36 cellular contexts compared by ENCODE assay signal in genomic region chr5:180557201-180557809, GRCh38. TPM values are rescaled to one million over a fixed set of nuclear protein-coding genes. Genes with fewer than 3 reads are reported as not detected.
DNase-seq lines count a peak whose midpoint lies in the region; ATAC-seq, FAIRE-seq and TF ChIP-seq lines count a peak whose summit lies in the region.
"Had no signal": no experiment of that assay in that cellular context is flagged by ENCODE, and none has a peak within 500 bp of the region (broad histone marks: within the 10 kb centered on the region; RNA-seq: fewer than 3 reads in every experiment).

No MANE protein-coding gene starts in this region.

- DNase-seq in activated CD8-positive, alpha-beta T cell treated with anti-CD3 and anti-CD28 coated beads for 36 hours, result no peak
- DNase-seq in activated CD8-positive, alpha-beta T cell treated with anti-CD3 and anti-CD28 coated beads, Interleukin-2, amount 10 ng/mL, durations not matched to agents 7 days and 5 days, result no peak
- DNase-seq in HCEC 1CT (peak; percentile 4), astrocyte (ENCODE audit: low read depth) (no peak), NCI-H1048 (lab: John Stamatoyannopoulos, UW) (no peak), SKM-1 treated with dmso at 0.1 percent for 144 hours (lab: John Stamatoyannopoulos, UW; ENCODE audit: unreplicated experiment) (no peak), NCI-H2171 (lab: John Stamatoyannopoulos, UW) (no peak)
- DNase-seq in stimulated activated effector memory CD8-positive, alpha-beta T cell treated with anti-CD3 and anti-CD28 coated beads, Interleukin-12 subunit alpha, Interleukin-12 subunit beta, amount 100 ng/mL, for 72 hours (ENCODE audit: low spot score in 2 of 2), result no peak
- DNase-seq: 8988T; activated CD8-positive, alpha-beta memory T cell treated with anti-CD3 and anti-CD28 coated beads for 24 hours; activated naive CD4-positive, alpha-beta T cell treated with anti-CD3 and anti-CD28 coated beads for 36 hours; AML-193; anterior cingulate cortex; CD4-positive, alpha-beta memory T cell; colonic mucosa; effector CD8-positive, alpha-beta T cell; glutamatergic neuron; NCI-H446 treated with DMSO at 0.1 percent for 48 hours; NCI-H774; nephron progenitor cell; SHP77 treated with DMSO at 0.1 percent for 48 hours; sigmoid colon; stimulated activated CD4-positive, alpha-beta T cell treated with anti-CD3 and anti-CD28 coated beads, Interleukin-4, amount 100 ng/mL, for 1 hour had no signal

- no peak for TF ChIP-seq CTCF in activated CD8-positive, alpha-beta T cell treated with anti-CD3 and anti-CD28 coated beads for 36 hours (IDR thresholded peaks at IDR 0.05)
- no peak for TF ChIP-seq CTCF in astrocyte (IDR thresholded peaks at IDR 0.05; ENCODE audit: insufficient read depth, low read depth, low read length)

- peaks cover 49% of the 10 kb centered on the region for H3K79me2 ChIP-seq in astrocyte (ENCODE audit: insufficient read depth, low read length)

- no peaks in the 10 kb centered on the region for H3K9me3 ChIP-seq in astrocyte (ENCODE audit: insufficient read depth, low read depth, low read length)
- H3K9me3 ChIP-seq: colonic mucosa, sigmoid colon had no signal

- H3K27me3 Mint-ChIP-seq in activated CD8-positive, alpha-beta T cell treated with anti-CD3 and anti-CD28 coated beads for 36 hours, result no peaks in the 10 kb centered on the region
- no peaks in the 10 kb centered on the region for H3K27me3 Mint-ChIP-seq in activated CD8-positive, alpha-beta T cell treated with anti-CD3 and anti-CD28 coated beads, Interleukin-2, amount 10 ng/mL, durations not matched to agents 7 days and 5 days (ENCODE audit: low read depth)
- H3K27me3 Mint-ChIP-seq in astrocyte (ENCODE audit: low read depth, unreplicated experiment), result no peaks in the 10 kb centered on the region
- H3K27me3 Mint-ChIP-seq: CD4-positive, alpha-beta memory T cell had no signal

- no peak overlapping the region for H3K4me3 ChIP-seq in astrocyte (ENCODE audit: insufficient read depth, low read depth, low read length)
- H3K4me3 ChIP-seq: colonic mucosa, GM12878, sigmoid colon had no signal

- FAIRE-seq in astrocyte (lab: Jason Lieb, UNC), result no peak
- FAIRE-seq: GM12878, RCC 7860 had no signal

- H3K36me3 ChIP-seq in astrocyte (ENCODE audit: insufficient read depth, low read length), result peaks cover 8% of the 10 kb centered on the region
- H3K36me3 ChIP-seq: colonic mucosa had no signal

- intact Hi-C loops in activated CD8-positive, alpha-beta T cell treated with anti-CD3 and anti-CD28 coated beads for 36 hours (cut with micrococcal nuclease), result no loop called here

- H3K27me3 ChIP-seq in astrocyte (ENCODE audit: insufficient read depth, low read length), result no peaks in the 10 kb centered on the region
- H3K27me3 ChIP-seq: colonic mucosa, sigmoid colon had no signal

- peak; percentile 49 for ATAC-seq in activated CD8-positive, alpha-beta T cell treated with anti-CD3 and anti-CD28 coated beads for 36 hours
- no peak for ATAC-seq in activated CD8-positive, alpha-beta T cell treated with anti-CD3 and anti-CD28 coated beads, Interleukin-2, amount 10 ng/mL, durations not matched to agents 7 days and 5 days
- ATAC-seq in stimulated activated effector memory CD8-positive, alpha-beta T cell treated with anti-CD3 and anti-CD28 coated beads, Interleukin-12 subunit alpha, Interleukin-12 subunit beta, amount 100 ng/mL, for 72 hours, result peak; percentile 83
- ATAC-seq: GM12878, left lobe of liver had no signal

- no peak overlapping the region for H3K27ac ChIP-seq in astrocyte (ENCODE audit: low read depth, low read length)
- H3K27ac ChIP-seq: colonic mucosa, epithelial cell of prostate, HL-60, sigmoid colon had no signal

- H3K4me2 ChIP-seq in astrocyte (ENCODE audit: low read length), result no peak overlapping the region

- peaks cover 26% of the 10 kb centered on the region for H3K4me1 Mint-ChIP-seq in activated CD8-positive, alpha-beta T cell treated with anti-CD3 and anti-CD28 coated beads for 36 hours (ENCODE audit: low read depth)
- H3K4me1 Mint-ChIP-seq in activated CD8-positive, alpha-beta T cell treated with anti-CD3 and anti-CD28 coated beads, Interleukin-2, amount 10 ng/mL, durations not matched to agents 7 days and 5 days (ENCODE audit: low read depth), result peaks cover 8% of the 10 kb centered on the region
- H3K4me1 Mint-ChIP-seq in astrocyte (ENCODE audit: low read depth, unreplicated experiment), result peaks cover 25% of the 10 kb centered on the region
- peaks cover 44% of the 10 kb centered on the region for H3K4me1 Mint-ChIP-seq in stimulated activated effector memory CD8-positive, alpha-beta T cell treated with anti-CD3 and anti-CD28 coated beads, Interleukin-12 subunit alpha, Interleukin-12 subunit beta, amount 100 ng/mL, for 72 hours

- peaks cover 54% of the 10 kb centered on the region for H4K20me1 ChIP-seq in astrocyte (ENCODE audit: insufficient read depth, low read length)

- H3K9me3 Mint-ChIP-seq in activated CD8-positive, alpha-beta T cell treated with anti-CD3 and anti-CD28 coated beads for 36 hours, result no peaks in the 10 kb centered on the region
- H3K9me3 Mint-ChIP-seq in activated CD8-positive, alpha-beta T cell treated with anti-CD3 and anti-CD28 coated beads, Interleukin-2, amount 10 ng/mL, durations not matched to agents 7 days and 5 days (ENCODE audit: insufficient read depth), result no peaks in the 10 kb centered on the region
- H3K9me3 Mint-ChIP-seq in astrocyte (ENCODE audit: unreplicated experiment), result no peaks in the 10 kb centered on the region
- no peaks in the 10 kb centered on the region for H3K9me3 Mint-ChIP-seq in stimulated activated effector memory CD8-positive, alpha-beta T cell treated with anti-CD3 and anti-CD28 coated beads, Interleukin-12 subunit alpha, Interleukin-12 subunit beta, amount 100 ng/mL, for 72 hours
- H3K9me3 Mint-ChIP-seq: activated naive CD4-positive, alpha-beta T cell treated with anti-CD3 and anti-CD28 coated beads for 36 hours; T-helper 2 cell treated with Interferon-gamma antibody and Interleukin-4, amounts not matched to agents 5 μg/mL and 100 μg/mL, for 36 hours had no signal

- no peaks in the 10 kb centered on the region for H3K4me1 ChIP-seq in astrocyte (ENCODE audit: insufficient read depth, low read length)
- H3K4me1 ChIP-seq: colonic mucosa, sigmoid colon had no signal

- no peak overlapping the region for H3K27ac Mint-ChIP-seq in activated CD8-positive, alpha-beta T cell treated with anti-CD3 and anti-CD28 coated beads for 36 hours
- H3K27ac Mint-ChIP-seq in activated CD8-positive, alpha-beta T cell treated with anti-CD3 and anti-CD28 coated beads, Interleukin-2, amount 10 ng/mL, durations not matched to agents 7 days and 5 days, result no peak overlapping the region
- H3K27ac Mint-ChIP-seq in astrocyte (ENCODE audit: unreplicated experiment), result peak overlapping the region; percentile 59
- H3K27ac Mint-ChIP-seq in stimulated activated effector memory CD8-positive, alpha-beta T cell treated with anti-CD3 and anti-CD28 coated beads, Interleukin-12 subunit alpha, Interleukin-12 subunit beta, amount 100 ng/mL, for 72 hours, result peak overlapping the region; percentile 15
- H3K27ac Mint-ChIP-seq: activated naive CD4-positive, alpha-beta T cell treated with anti-CD3 and anti-CD28 coated beads for 36 hours; CD4-positive, alpha-beta memory T cell; T-helper 2 cell treated with Interferon-gamma antibody and Interleukin-4, amounts not matched to agents 5 μg/mL and 100 μg/mL, for 36 hours had no signal

- CTCF ChIA-PET in activated CD8-positive, alpha-beta T cell treated with anti-CD3 and anti-CD28 coated beads for 36 hours (lab: Charles Lee), result no interaction called here
- CTCF ChIA-PET in activated CD8-positive, alpha-beta T cell treated with anti-CD3 and anti-CD28 coated beads, Interleukin-2, amount 10 ng/mL, durations not matched to agents 7 days and 5 days (lab: Charles Lee), result no interaction called here

- no peak overlapping the region for H3K4me3 Mint-ChIP-seq in activated CD8-positive, alpha-beta T cell treated with anti-CD3 and anti-CD28 coated beads for 36 hours
- H3K4me3 Mint-ChIP-seq in activated CD8-positive, alpha-beta T cell treated with anti-CD3 and anti-CD28 coated beads, Interleukin-2, amount 10 ng/mL, durations not matched to agents 7 days and 5 days, result no peak overlapping the region
- no peak overlapping the region for H3K4me3 Mint-ChIP-seq in astrocyte (ENCODE audit: unreplicated experiment)
- H3K4me3 Mint-ChIP-seq in stimulated activated effector memory CD8-positive, alpha-beta T cell treated with anti-CD3 and anti-CD28 coated beads, Interleukin-12 subunit alpha, Interleukin-12 subunit beta, amount 100 ng/mL, for 72 hours, result no peak overlapping the region
- H3K4me3 Mint-ChIP-seq: activated naive CD4-positive, alpha-beta T cell treated with anti-CD3 and anti-CD28 coated beads for 36 hours; CD4-positive, alpha-beta memory T cell; nephron progenitor cell; T-helper 2 cell treated with Interferon-gamma antibody and Interleukin-4, amounts not matched to agents 5 μg/mL and 100 μg/mL, for 36 hours had no signal

- no peak overlapping the region for H2AFZ ChIP-seq in astrocyte (ENCODE audit: low read depth, low read length)

- H3K36me3 Mint-ChIP-seq in activated CD8-positive, alpha-beta T cell treated with anti-CD3 and anti-CD28 coated beads for 36 hours (ENCODE audit: low read depth), result peaks cover 62% of the 10 kb centered on the region
- H3K36me3 Mint-ChIP-seq in activated CD8-positive, alpha-beta T cell treated with anti-CD3 and anti-CD28 coated beads, Interleukin-2, amount 10 ng/mL, durations not matched to agents 7 days and 5 days (ENCODE audit: low read depth), result peaks cover 65% of the 10 kb centered on the region
- peaks cover 15% of the 10 kb centered on the region for H3K36me3 Mint-ChIP-seq in astrocyte (ENCODE audit: low read depth, unreplicated experiment)
- peaks cover 56% of the 10 kb centered on the region for H3K36me3 Mint-ChIP-seq in stimulated activated effector memory CD8-positive, alpha-beta T cell treated with anti-CD3 and anti-CD28 coated beads, Interleukin-12 subunit alpha, Interleukin-12 subunit beta, amount 100 ng/mL, for 72 hours

- no peak overlapping the region for H3K9ac ChIP-seq in astrocyte (ENCODE audit: low read length)

- POLR2A ChIA-PET in activated CD8-positive, alpha-beta T cell treated with anti-CD3 and anti-CD28 coated beads for 36 hours (lab: Charles Lee), result no interaction called here
- POLR2A ChIA-PET in activated CD8-positive, alpha-beta T cell treated with anti-CD3 and anti-CD28 coated beads, Interleukin-2, amount 10 ng/mL, durations not matched to agents 7 days and 5 days (lab: Charles Lee), result no interaction called here

RNA-seq across cellular contexts. Expression of gene SCGB3A1, which starts 34.0 kb away (rescaled TPM):
- total RNA-seq in activated CD8-positive, alpha-beta T cell treated with anti-CD3 and anti-CD28 coated beads for 36 hours, result not detected
- not detected for total RNA-seq in activated CD8-positive, alpha-beta T cell treated with anti-CD3 and anti-CD28 coated beads, Interleukin-2, amount 10 ng/mL, durations not matched to agents 7 days and 5 days
- total RNA-seq in astrocyte, result not detected in 2 replicates
- total RNA-seq: activated naive CD4-positive, alpha-beta T cell treated with anti-CD3 and anti-CD28 coated beads for 36 hours; bronchial epithelial cell; CD4-positive, alpha-beta memory T cell; Daoy; H4; LHCN-M2; osteoblast; pulmonary artery endothelial cell; sigmoid colon; subcutaneous adipose tissue had no signal

Comparison
In these comparisons a context has a peak if more than half of its experiments do, and no peak if none do; other contexts are left out.
1. H3K27ac Mint-ChIP-seq: peak in astrocyte (single experiment) and stimulated activated effector memory CD8-positive, alpha-beta T cell treated with anti-CD3 and anti-CD28 coated beads, Interleukin-12 subunit alpha, Interleukin-12 subunit beta, amount 100 ng/mL, for 72 hours (single experiment); none in activated CD8-positive, alpha-beta T cell treated with anti-CD3 and anti-CD28 coated beads for 36 hours (single experiment) and activated CD8-positive, alpha-beta T cell treated with anti-CD3 and anti-CD28 coated beads, Interleukin-2, amount 10 ng/mL, durations not matched to agents 7 days and 5 days (single experiment).